Comparison of ENCODE assay signal across 24 cellular contexts in the genomic region with DNA sequence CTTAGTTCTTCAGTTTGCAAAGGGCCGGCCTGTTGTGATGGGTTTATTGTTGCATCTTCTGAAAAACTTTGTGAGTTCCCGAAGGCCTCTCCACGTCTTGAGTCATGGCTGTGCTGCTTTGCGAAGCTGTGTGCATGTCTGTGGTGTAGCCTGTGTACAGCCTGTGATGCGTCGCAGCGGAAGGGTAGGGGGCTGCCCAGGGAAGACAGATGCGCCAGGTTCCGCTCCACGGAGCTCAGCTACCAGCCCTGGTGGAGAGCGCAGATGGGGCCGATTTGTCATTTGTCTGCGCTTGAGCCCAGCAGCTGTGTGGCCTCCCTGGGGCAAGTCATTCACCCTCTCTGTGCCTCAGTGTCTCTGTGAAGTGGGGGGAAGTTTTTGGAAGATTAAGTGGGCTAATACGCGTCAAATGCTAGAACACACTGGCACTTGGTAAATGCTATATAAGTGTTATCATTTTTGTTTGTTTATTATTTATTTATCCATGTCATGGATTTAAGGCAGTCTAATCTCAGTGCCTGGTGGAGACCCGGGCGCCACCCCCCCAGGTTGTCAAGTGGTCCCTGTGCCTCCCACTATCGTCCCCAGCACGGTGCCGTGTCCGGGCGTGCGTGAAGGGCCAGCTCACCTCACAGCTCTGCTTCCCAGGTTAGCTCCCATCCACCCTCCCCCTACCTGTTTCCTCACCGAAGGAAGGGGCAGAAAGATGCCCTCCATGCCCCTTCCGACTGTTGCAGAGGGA. TPM values are rescaled to one million over a fixed set of nuclear protein-coding genes. Genes with fewer than 3 reads are reported as not detected.
DNase-seq lines count a peak whose midpoint lies in the region; ATAC-seq, FAIRE-seq and TF ChIP-seq lines count a peak whose summit lies in the region.
"Had no signal": no experiment of that assay in that cellular context is flagged by ENCODE, and none has a peak within 500 bp of the region (broad histone marks: within the 10 kb centered on the region; RNA-seq: fewer than 3 reads in every experiment).

No MANE protein-coding gene starts in this region.

- H3K4me3 Mint-ChIP-seq in endodermal cell: no peak overlapping the region
- H3K4me3 Mint-ChIP-seq in activated T-cell treated with anti-CD3 and anti-CD28 coated beads, Interleukin-2, amount 50 U/mL, for 72 hours: no peak overlapping the region
- H3K4me3 Mint-ChIP-seq: activated naive CD8-positive, alpha-beta T cell treated with anti-CD3 and anti-CD28 coated beads for 36 hours; stimulated activated naive CD8-positive, alpha-beta T cell treated with anti-CD3 and anti-CD28 coated beads, Interleukin-15, Interleukin-2, amounts not matched to agents 100 ng/mL and 50 ng/mL, for 24 hours had no signal

- no peak overlapping the region for H3K4me3 ChIP-seq in HepG2 (replicated peaks in 1 of 3; ENCODE audit: insufficient read depth in 1 of 3, low read depth in 2 of 3, low read length in 3 of 3)
- no peak overlapping the region for H3K4me3 ChIP-seq in right lobe of liver
- H3K4me3 ChIP-seq in endodermal cell (ENCODE audit: low read length): no peak overlapping the region
- H3K4me3 ChIP-seq: thyroid gland had no signal

- peaks cover 4% of the 10 kb centered on the region for H3K79me2 ChIP-seq in HepG2 (ENCODE audit: insufficient read depth, low read length)

- H3K36me3 ChIP-seq in HepG2 (replicated peaks in 1 of 2; ENCODE audit: control insufficient read depth in 1 of 2, insufficient read depth in 2 of 2, low read length in 2 of 2) (peaks cover 7 to 8% of the 10 kb centered on the region in 2 experiments; a peak in 3 of 5 replicates), right lobe of liver (no peaks in the 10 kb centered on the region), endodermal cell (ENCODE audit: control insufficient read depth, insufficient read depth, low read length) (peaks cover 38% of the 10 kb centered on the region)
- H3K36me3 ChIP-seq: thyroid gland had no signal

- CTCF ChIA-PET in HepG2 (lab: Yijun Ruan, JAX; ENCODE audit: low intra/inter-chr PET ratio, low total read pairs): no interaction called here

- in situ Hi-C loops in HepG2 (cut with HindIII; ENCODE audit: extremely low pct_ligation_motif_present, low pct_unique_long_range_greater_than_20kb): loop anchor here (25.0 kb wide), 1 partner anchor 100 kb away; no protein-coding TSS in a partner anchor

- POLR2A ChIA-PET in HepG2 (lab: Yijun Ruan, JAX): no interaction called here

- H3K27ac ChIP-seq in HepG2 (ENCODE audit: extremely low read length, insufficient read depth, low read length): no peak overlapping the region
- H3K27ac ChIP-seq in right lobe of liver: no peak overlapping the region
- H3K27ac ChIP-seq in endodermal cell (ENCODE audit: low read depth, low read length): peak overlapping the region; percentile 49
- H3K27ac ChIP-seq: epithelial cell of prostate, thyroid gland had no signal

- FAIRE-seq in HepG2 (lab: Jason Lieb, UNC): no peak

- peaks cover 4% of the 10 kb centered on the region for H3K4me1 Mint-ChIP-seq in endodermal cell
- H3K4me1 Mint-ChIP-seq in activated T-cell treated with anti-CD3 and anti-CD28 coated beads, Interleukin-2, amount 50 U/mL, for 72 hours (ENCODE audit: low read depth): no peaks in the 10 kb centered on the region

- no peaks in the 10 kb centered on the region for H3K27me3 Mint-ChIP-seq in endodermal cell (ENCODE audit: insufficient read depth)
- H3K27me3 Mint-ChIP-seq in activated T-cell treated with anti-CD3 and anti-CD28 coated beads, Interleukin-2, amount 50 U/mL, for 72 hours (ENCODE audit: low read depth): no peaks in the 10 kb centered on the region
- H3K27me3 Mint-ChIP-seq: activated naive CD8-positive, alpha-beta T cell treated with anti-CD3 and anti-CD28 coated beads for 36 hours; stimulated activated naive CD8-positive, alpha-beta T cell treated with anti-CD3 and anti-CD28 coated beads, Interleukin-15, Interleukin-2, amounts not matched to agents 100 ng/mL and 50 ng/mL, for 24 hours had no signal

- H3K9me3 ChIP-seq in HepG2 (ENCODE audit: low read length) (no peaks in the 10 kb centered on the region), right lobe of liver (no peaks in the 10 kb centered on the region), endodermal cell (ENCODE audit: control insufficient read depth, low read length) (no peaks in the 10 kb centered on the region)
- H3K9me3 ChIP-seq: thyroid gland had no signal

- intact Hi-C loops in HepG2 (cut with micrococcal nuclease; ENCODE audit: unreplicated experiment) (no loop called here), right lobe of liver (cut with DNase I) (no loop called here)

- H3K4me1 ChIP-seq in HepG2 (ENCODE audit: insufficient read depth, low read length) (peaks cover 8% of the 10 kb centered on the region), right lobe of liver (no peaks in the 10 kb centered on the region), endodermal cell (ENCODE audit: control insufficient read depth, insufficient read depth, low read length) (no peaks in the 10 kb centered on the region)
- H3K4me1 ChIP-seq: Caco-2 had no signal

- no peak overlapping the region for H3K9ac ChIP-seq in HepG2 (ENCODE audit: insufficient read depth, low read depth, low read length)
- no peak overlapping the region for H3K9ac ChIP-seq in endodermal cell (ENCODE audit: extremely low read depth, low read length, poor library complexity, severe bottlenecking)

- peaks cover 12% of the 10 kb centered on the region; the same call in 1 of the 2 replicates for H4K20me1 ChIP-seq in HepG2 (ENCODE audit: insufficient read depth, low read length)

- DNase-seq in HepG2 (ENCODE audit: low spot score): no peak
- DNase-seq in right lobe of liver: no peak
- DNase-seq in NCI-H82 treated with DMSO at 0.1 percent for 48 hours (lab: John Stamatoyannopoulos, UW; ENCODE audit: unreplicated experiment): peak; percentile 69
- DNase-seq in endodermal cell: no peak
- DNase-seq in HPDE6-E6E7 (ENCODE audit: extremely low spot score): no peak
- DNase-seq in activated CD8-positive, alpha-beta memory T cell treated with anti-CD3 and anti-CD28 coated beads, Interleukin-2, amount 50 U/mL, for 4 hours: no peak
- no peak for DNase-seq in activated T-cell treated with anti-CD3 and anti-CD28 coated beads, Interleukin-2, amount 50 U/mL, for 72 hours
- DNase-seq in erythroblast (lab: John Stamatoyannopoulos, UW): no peak
- DNase-seq: activated naive CD8-positive, alpha-beta T cell treated with anti-CD3 and anti-CD28 coated beads for 36 hours; Caco-2; cerebellar nuclear complex; hippocampal formation; NCI-H1105 treated with DMSO at 0.1 percent for 48 hours; NCI-H2107; NCI-H748 treated with DMSO at 0.1 percent for 48 hours; nucleus accumbens; PC-3; SHP77 treated with DMSO at 0.1 percent for 48 hours; stimulated activated CD4-positive, alpha-beta T cell treated with anti-CD3 and anti-CD28 coated beads, Interleukin-4, amount 100 ng/mL, for 24 hours; thyroid gland had no signal

- BruUV-seq in HepG2 (replicated peaks; lab: Mats Ljungman, UMichigan): no TSS peak

- TF ChIP-seq CTCF in HepG2 (CRISPR knock-in tag; IDR thresholded peaks at IDR 0.05) (no peak), right lobe of liver (IDR thresholded peaks at IDR 0.05) (no peak), endodermal cell (conservative IDR thresholded peaks at IDR 0.05) (no peak)

- H3K36me3 Mint-ChIP-seq in endodermal cell (ENCODE audit: low read depth): peaks cover 29% of the 10 kb centered on the region
- H3K36me3 Mint-ChIP-seq in activated T-cell treated with anti-CD3 and anti-CD28 coated beads, Interleukin-2, amount 50 U/mL, for 72 hours (ENCODE audit: insufficient read depth in 2 of 2): no peaks in the 10 kb centered on the region
- H3K36me3 Mint-ChIP-seq: activated naive CD8-positive, alpha-beta T cell treated with anti-CD3 and anti-CD28 coated beads for 36 hours had no signal

- H3K27ac Mint-ChIP-seq in endodermal cell: no peak overlapping the region
- H3K27ac Mint-ChIP-seq in activated T-cell treated with anti-CD3 and anti-CD28 coated beads, Interleukin-2, amount 50 U/mL, for 72 hours: no peak overlapping the region
- H3K27ac Mint-ChIP-seq: activated naive CD8-positive, alpha-beta T cell treated with anti-CD3 and anti-CD28 coated beads for 36 hours; activated T-helper 2 cell treated with anti-CD3 and anti-CD28 coated beads, Interferon-gamma antibody, Interleukin-2, Interleukin-4, amounts not matched to agents 10 μg/mL and 5 μg/mL and 100 μg/mL, durations not matched to agents 14 hours and 24 hours and 36 hours; stimulated activated naive CD8-positive, alpha-beta T cell treated with anti-CD3 and anti-CD28 coated beads, Interleukin-15, Interleukin-2, amounts not matched to agents 100 ng/mL and 50 ng/mL, for 24 hours had no signal

- H3K4me2 ChIP-seq in HepG2 (ENCODE audit: low read depth, low read length): no peak overlapping the region

- 93% methylated on average over 25 of the region's 25 CpGs for WGBS in HepG2 (ENCODE audit: low lambda C conversion rate)
- 93% methylated on average over 7 of the region's 25 CpGs for WGBS in right lobe of liver (ENCODE audit: insufficient coverage, low coverage, low lambda C conversion rate, missing lambda C conversion rate)
- 93 to 99% methylated on average over 20 to 25 of the region's 25 CpGs for WGBS in endodermal cell (ENCODE audit: insufficient coverage in 1 of 2, insufficient read length in 1 of 2), 2 experiments

- no peak for TF ChIP-seq EP300 in HepG2 (IDR thresholded peaks at IDR 0.05; ENCODE audit: low read depth in 2 of 2, low read length in 2 of 2)
- no peak for TF ChIP-seq EP300 in HepG2 (CRISPR knock-in tag; IDR thresholded peaks at IDR 0.05; ENCODE audit: borderline replicate concordance)

- no peak for ATAC-seq in HepG2
- no peak for ATAC-seq in right lobe of liver
- no peak for ATAC-seq in activated T-cell treated with anti-CD3 and anti-CD28 coated beads, Interleukin-2, amount 50 U/mL, for 72 hours (replicated peaks in 1 of 2)
- ATAC-seq: PC-3 had no signal

- H2AFZ ChIP-seq in HepG2 (ENCODE audit: low read length): no peak overlapping the region

- no peak for TF ChIP-seq RAD21 in HepG2 (CRISPR knock-in tag; IDR thresholded peaks at IDR 0.05)

- no peak for TF ChIP-seq POLR2A in HepG2 (IDR thresholded peaks at IDR 0.05; ENCODE audit: insufficient read depth in 1 of 2, low read depth in 2 of 2, low read length in 2 of 2)
- no peak for TF ChIP-seq POLR2A in right lobe of liver (IDR thresholded peaks at IDR 0.05)
- no peak for TF ChIP-seq POLR2A in erythroblast (IDR thresholded peaks at IDR 0.05; ENCODE audit: low read length)

- H3K9me3 Mint-ChIP-seq in endodermal cell: no peaks in the 10 kb centered on the region
- no peaks in the 10 kb centered on the region for H3K9me3 Mint-ChIP-seq in activated T-cell treated with anti-CD3 and anti-CD28 coated beads, Interleukin-2, amount 50 U/mL, for 72 hours
- H3K9me3 Mint-ChIP-seq: activated naive CD8-positive, alpha-beta T cell treated with anti-CD3 and anti-CD28 coated beads for 36 hours; activated T-helper 2 cell treated with anti-CD3 and anti-CD28 coated beads, Interferon-gamma antibody, Interleukin-2, Interleukin-4, amounts not matched to agents 10 μg/mL and 5 μg/mL and 100 μg/mL, durations not matched to agents 14 hours and 24 hours and 36 hours; stimulated activated naive CD8-positive, alpha-beta T cell treated with anti-CD3 and anti-CD28 coated beads, Interleukin-15, Interleukin-2, amounts not matched to agents 100 ng/mL and 50 ng/mL, for 24 hours had no signal

- H3K27me3 ChIP-seq in HepG2 (ENCODE audit: control insufficient read depth in 1 of 2, insufficient read depth in 2 of 2, low read length in 2 of 2) (no peaks in the 10 kb centered on the region; a peak in 1 of 5 replicates), right lobe of liver (no peaks in the 10 kb centered on the region), endodermal cell (ENCODE audit: control insufficient read depth, insufficient read depth, low read length, poor library complexity, severe bottlenecking) (no peaks in the 10 kb centered on the region)
- H3K27me3 ChIP-seq: thyroid gland had no signal

RNA-seq across cellular contexts. Expression of gene PDE9A, which starts 8.4 kb away (rescaled TPM):
- 4.3 and 4.6 TPM in 2 replicates for total RNA-seq in HepG2 (2016; rRNA removed; fragmentation: Illumina TruSeq; extraction: Trizol)
- total RNA-seq in HepG2 (2016; cell fraction: cytosol; rRNA removed; fragmentation: Illumina TruSeq; extraction: Trizol; ENCODE audit: low read depth): 5.9 and 7.3 TPM in 2 replicates
- 4.1 and 4.3 TPM in 2 replicates for total RNA-seq in HepG2 (2016; cell fraction: insoluble cytoplasmic fraction; rRNA removed; fragmentation: Illumina TruSeq; extraction: Trizol)
- total RNA-seq in HepG2 (2016; cell fraction: membrane; rRNA removed; fragmentation: Illumina TruSeq; extraction: Trizol): 9.6 TPM in 2 replicates
- 4.2 and 5.2 TPM in 2 replicates for total RNA-seq in HepG2 (2016; cell fraction: nucleus; rRNA removed; fragmentation: Illumina TruSeq; extraction: Trizol)
- 19.7 and 22.9 TPM in 2 replicates for polyA plus RNA-seq in HepG2 (2011; rRNA removed)
- polyA plus RNA-seq in HepG2 (2011; cell fraction: cytosol; rRNA removed): 16.4 and 19.0 TPM in 2 replicates
- 25.1 and 25.6 TPM in 2 replicates for polyA plus RNA-seq in HepG2 (2011; cell fraction: nucleus; rRNA removed)
- 15.9 and 16.0 TPM in 2 replicates for polyA plus RNA-seq in HepG2 (2012)
- 12.4 and 13.6 TPM in 2 replicates for polyA plus RNA-seq in HepG2 (2016; cell fraction: cytosol; fragmentation: Illumina TruSeq; extraction: Trizol; ENCODE audit: low read depth)
- polyA plus RNA-seq in HepG2 (2016; cell fraction: insoluble cytoplasmic fraction; fragmentation: Illumina TruSeq; extraction: Trizol; ENCODE audit: low read depth): 5.4 and 7.7 TPM in 2 replicates
- 12.9 and 13.7 TPM in 2 replicates for polyA plus RNA-seq in HepG2 (2016; cell fraction: membrane; fragmentation: Illumina TruSeq; extraction: Trizol; ENCODE audit: low read depth)
- polyA plus RNA-seq in HepG2 (2016; cell fraction: nucleus; fragmentation: Illumina TruSeq; extraction: Trizol; ENCODE audit: insufficient read depth, low read depth): 8.9 TPM in 2 replicates
- polyA minus RNA-seq in HepG2 (2011; rRNA and poly(A)+ RNA removed; ENCODE audit: low replicate concordance): 6.1 and 18.8 TPM in 2 replicates
- polyA minus RNA-seq in HepG2 (2011; cell fraction: cytosol; rRNA and poly(A)+ RNA removed): 10.6 and 12.7 TPM in 2 replicates
- polyA minus RNA-seq in HepG2 (2011; cell fraction: nucleus; rRNA and poly(A)+ RNA removed): 10.4 and 11.6 TPM in 2 replicates
- 1 to 10 TPM; 1.1 to 5.9 (median 3.3) TPM for total RNA-seq in right lobe of liver
- 10 to 100 TPM; 45.9 to 62.4 TPM for total RNA-seq in endodermal cell
- 36.5 TPM for polyA plus RNA-seq in endodermal cell (2013, experiment 1 of 2)
- polyA plus RNA-seq in endodermal cell (2013, experiment 2 of 2): 34.3 TPM
- total RNA-seq in activated T-cell treated with anti-CD3 and anti-CD28 coated beads, Interleukin-2, amount 50 U/mL, for 72 hours: 10 to 100 TPM; 11.8 to 19.3 TPM
- total RNA-seq: A172 had no signal
